Comparison of ENCODE assay signal across 9 cellular contexts in the genomic region with DNA sequence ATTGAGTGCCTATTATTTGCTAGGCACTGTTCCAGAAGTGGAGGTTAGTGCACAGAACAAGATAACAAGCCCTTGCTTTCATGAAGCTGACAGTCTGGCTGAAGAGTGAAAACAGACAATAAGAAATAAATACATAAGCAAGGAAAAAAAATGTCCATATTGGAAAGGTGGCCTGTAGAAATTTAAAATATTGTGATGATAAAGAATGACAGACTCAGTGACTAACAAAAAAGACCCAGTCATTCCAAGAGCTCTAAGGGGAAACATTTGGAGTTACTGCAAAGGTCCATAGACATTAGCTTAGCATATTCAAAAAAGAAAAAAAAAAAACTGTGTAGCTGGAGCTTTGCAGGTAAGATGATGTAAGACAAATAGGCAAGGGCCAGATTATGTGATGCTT. TPM values are rescaled to one million over a fixed set of nuclear protein-coding genes. Genes with fewer than 3 reads are reported as not detected.
DNase-seq lines count a peak whose midpoint lies in the region; ATAC-seq and TF ChIP-seq lines count a peak whose summit lies in the region.
"Had no signal": no experiment of that assay in that cellular context is flagged by ENCODE, and none has a peak within 500 bp of the region (broad histone marks: within the 10 kb centered on the region; RNA-seq: fewer than 3 reads in every experiment).

No MANE protein-coding gene starts in this region.

- ATAC-seq in upper lobe of right lung (no peak), body of pancreas (no peak), HG03095 (IDR thresholded peaks at IDR 0.05; ENCODE audit: unreplicated experiment) (no peak)

- no peaks in the 10 kb centered on the region for H3K27me3 Mint-ChIP-seq in activated naive CD4-positive, alpha-beta T cell treated with anti-CD3 and anti-CD28 coated beads, Interleukin-2, amount 10 ng/mL, durations not matched to agents 7 days and 5 days
- H3K27me3 Mint-ChIP-seq in activated CD4-positive, alpha-beta memory T cell treated with anti-CD3 and anti-CD28 coated beads, Interleukin-2, amount 10 ng/mL, durations not matched to agents 7 days and 5 days: no peaks in the 10 kb centered on the region

- intact Hi-C loops in upper lobe of right lung (cut with DNase I) (no loop called here), body of pancreas (cut with DNase I) (no loop called here)

- H3K4me1 ChIP-seq in muscle layer of duodenum (ENCODE audit: control insufficient read depth in 1 of 2, insufficient read depth in 2 of 2, low read length in 2 of 2) (peaks cover 8 to 25% of the 10 kb centered on the region in 2 donors), upper lobe of right lung (peaks cover 28% of the 10 kb centered on the region), body of pancreas (peaks cover 19% of the 10 kb centered on the region)

- peak overlapping the region; percentile 99 for H3K4me3 Mint-ChIP-seq in activated naive CD4-positive, alpha-beta T cell treated with anti-CD3 and anti-CD28 coated beads, Interleukin-2, amount 10 ng/mL, durations not matched to agents 7 days and 5 days
- no peak overlapping the region for H3K4me3 Mint-ChIP-seq in activated CD4-positive, alpha-beta memory T cell treated with anti-CD3 and anti-CD28 coated beads, Interleukin-2, amount 10 ng/mL, durations not matched to agents 7 days and 5 days

- H3K9me3 ChIP-seq in muscle layer of duodenum (ENCODE audit: control insufficient read depth in 1 of 2, low read length in 2 of 2) (no peaks in the 10 kb centered on the region), upper lobe of right lung (no peaks in the 10 kb centered on the region), body of pancreas (no peaks in the 10 kb centered on the region)

- H3K36me3 ChIP-seq in muscle layer of duodenum (ENCODE audit: control insufficient read depth in 1 of 2, insufficient read depth in 2 of 2, low read length in 2 of 2) (peaks cover 0 to 4% of the 10 kb centered on the region in 2 donors), upper lobe of right lung (peaks cover 5% of the 10 kb centered on the region), body of pancreas (replicated peaks in 1 of 2; ENCODE audit: insufficient read depth in 1 of 2, low read depth in 2 of 2) (no peaks in the 10 kb centered on the region)

- H3K4me1 Mint-ChIP-seq in activated naive CD4-positive, alpha-beta T cell treated with anti-CD3 and anti-CD28 coated beads, Interleukin-2, amount 10 ng/mL, durations not matched to agents 7 days and 5 days: peaks cover 78% of the 10 kb centered on the region
- H3K4me1 Mint-ChIP-seq in activated CD4-positive, alpha-beta memory T cell treated with anti-CD3 and anti-CD28 coated beads, Interleukin-2, amount 10 ng/mL, durations not matched to agents 7 days and 5 days: peaks cover 75% of the 10 kb centered on the region

- H3K4me3 ChIP-seq in muscle layer of duodenum (ENCODE audit: low read depth in 1 of 2, low read length in 2 of 2) (peak overlapping the region in 1 of 2 donors; percentile 98), upper lobe of right lung (no peak overlapping the region), body of pancreas (no peak overlapping the region)

- H3K27me3 ChIP-seq in muscle layer of duodenum (ENCODE audit: low read depth, low read length): no peaks in the 10 kb centered on the region
- H3K27me3 ChIP-seq in upper lobe of right lung: no peaks in the 10 kb centered on the region
- no peaks in the 10 kb centered on the region for H3K27me3 ChIP-seq in body of pancreas

- POLR2A ChIA-PET in activated CD4-positive, alpha-beta memory T cell treated with anti-CD3 and anti-CD28 coated beads, Interleukin-2, amount 10 ng/mL, durations not matched to agents 7 days and 5 days (lab: Charles Lee): interaction anchor here (1.2 to 4.9 kb wide), 11 partner anchors 13 to 129 kb away, joined by 4 to 71 read pairs (median 26); no protein-coding TSS in a partner anchor
- POLR2A ChIA-PET in RWPE1 (lab: Yijun Ruan, JAX; ENCODE audit: low non-redundant PET): no interaction called here

- peaks cover 34% of the 10 kb centered on the region for H3K36me3 Mint-ChIP-seq in activated naive CD4-positive, alpha-beta T cell treated with anti-CD3 and anti-CD28 coated beads, Interleukin-2, amount 10 ng/mL, durations not matched to agents 7 days and 5 days
- peaks cover 45% of the 10 kb centered on the region for H3K36me3 Mint-ChIP-seq in activated CD4-positive, alpha-beta memory T cell treated with anti-CD3 and anti-CD28 coated beads, Interleukin-2, amount 10 ng/mL, durations not matched to agents 7 days and 5 days (ENCODE audit: low read depth)

- no peak for TF ChIP-seq POLR2A in body of pancreas (IDR thresholded peaks at IDR 0.05)

- TF ChIP-seq CTCF in upper lobe of right lung (IDR thresholded peaks at IDR 0.05) (no peak), body of pancreas (IDR thresholded peaks at IDR 0.05) (no peak), RWPE1 (conservative IDR thresholded peaks at IDR 0.05; ENCODE audit: low read depth) (no peak)

- no peak for DNase-seq in activated naive CD4-positive, alpha-beta T cell treated with anti-CD3 and anti-CD28 coated beads, Interleukin-2, amount 10 ng/mL, durations not matched to agents 7 days and 5 days
- DNase-seq in activated naive CD4-positive, alpha-beta T cell treated with anti-CD3 and anti-CD28 coated beads, Interleukin-2, amount 50 U/mL, for 16 hours: no peak
- DNase-seq in activated CD4-positive, alpha-beta memory T cell treated with anti-CD3 and anti-CD28 coated beads, Interleukin-2, amount 10 ng/mL, durations not matched to agents 7 days and 5 days: no peak
- DNase-seq in upper lobe of right lung (no peak), body of pancreas (no peak), RWPE1 (ENCODE audit: low spot score) (no peak)
- DNase-seq: NCI-H1930 had no signal

- H3K27ac Mint-ChIP-seq in activated naive CD4-positive, alpha-beta T cell treated with anti-CD3 and anti-CD28 coated beads, Interleukin-2, amount 10 ng/mL, durations not matched to agents 7 days and 5 days: peak overlapping the region; percentile 95
- peak overlapping the region; percentile 92 for H3K27ac Mint-ChIP-seq in activated CD4-positive, alpha-beta memory T cell treated with anti-CD3 and anti-CD28 coated beads, Interleukin-2, amount 10 ng/mL, durations not matched to agents 7 days and 5 days

- no peaks in the 10 kb centered on the region for H3K9me3 Mint-ChIP-seq in activated naive CD4-positive, alpha-beta T cell treated with anti-CD3 and anti-CD28 coated beads, Interleukin-2, amount 10 ng/mL, durations not matched to agents 7 days and 5 days
- peaks cover 4% of the 10 kb centered on the region for H3K9me3 Mint-ChIP-seq in activated CD4-positive, alpha-beta memory T cell treated with anti-CD3 and anti-CD28 coated beads, Interleukin-2, amount 10 ng/mL, durations not matched to agents 7 days and 5 days

- CTCF ChIA-PET in activated naive CD4-positive, alpha-beta T cell treated with anti-CD3 and anti-CD28 coated beads, Interleukin-2, amount 10 ng/mL, durations not matched to agents 7 days and 5 days (lab: Charles Lee): interaction anchor here (0.7 to 3.2 kb wide), 4 partner anchors 48 to 128 kb away, joined by 3 to 22 read pairs (median 8); no protein-coding TSS in a partner anchor
- CTCF ChIA-PET in activated CD4-positive, alpha-beta memory T cell treated with anti-CD3 and anti-CD28 coated beads, Interleukin-2, amount 10 ng/mL, durations not matched to agents 7 days and 5 days (lab: Charles Lee): interaction anchor here (0.9 to 3.6 kb wide), 7 partner anchors 15 to 128 kb away, joined by 3 to 28 read pairs (median 13); no protein-coding TSS in a partner anchor
- CTCF ChIA-PET in RWPE1 (lab: Yijun Ruan, JAX): interaction anchor here (1.6 kb wide), 1 partner anchor 110 kb away, joined by 5 read pairs; no protein-coding TSS in a partner anchor

- H3K27ac ChIP-seq in muscle layer of duodenum (ENCODE audit: low read length) (peak overlapping the region; percentile 90), upper lobe of right lung (peak overlapping the region; percentile 94), body of pancreas (peak overlapping the region in 1 of 4 donors; percentile 83), RWPE1 (no peak overlapping the region)

RNA-seq across cellular contexts. Expression of gene ANTXR2, which starts 1.0 kb away (rescaled TPM):
- 100 to 1,000 TPM; 113 to 114 TPM for total RNA-seq in activated CD4-positive, alpha-beta memory T cell treated with anti-CD3 and anti-CD28 coated beads, Interleukin-2, amount 10 ng/mL, durations not matched to agents 7 days and 5 days
- total RNA-seq in upper lobe of right lung (67.4 TPM), body of pancreas (10 to 100 TPM; 16.9 to 34.6 TPM)
